1 cellular context compared by ENCODE assay signal in the genomic region with DNA sequence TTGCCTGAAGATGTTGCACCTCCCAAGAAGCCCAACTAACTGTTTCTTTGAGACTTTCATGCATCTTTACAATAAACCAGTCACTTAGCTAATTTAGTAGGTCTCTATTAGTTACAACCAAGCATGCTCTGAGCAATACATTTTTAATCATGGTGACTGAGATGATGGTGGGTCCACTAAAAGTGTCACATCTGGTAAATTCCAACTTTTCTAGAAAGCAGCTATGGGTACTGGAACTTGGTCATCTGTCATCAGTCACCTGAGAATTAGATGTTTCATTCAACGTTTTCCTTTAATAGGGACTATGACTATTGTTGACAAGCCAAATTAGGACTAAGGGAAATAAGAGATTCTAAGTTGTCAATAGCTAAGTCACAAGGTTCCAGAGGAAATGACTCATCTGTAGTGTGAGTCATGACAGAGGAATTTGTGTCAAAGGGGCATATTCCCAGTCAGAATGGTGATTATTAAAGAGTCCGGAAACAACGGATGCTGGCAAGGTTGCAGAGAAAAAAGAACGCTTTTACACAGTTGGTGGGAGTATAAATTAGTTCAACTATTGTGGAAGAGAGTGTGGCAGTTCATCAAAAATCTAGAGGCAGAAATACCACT.
A peak's percentile ranks its signal among the peaks of the same experiment; 100 is the strongest.
TF ChIP-seq lines count a peak whose summit lies in the region.

No MANE protein-coding gene starts in this region.

TF ChIP-seq in HepG2, 621 proteins besides CTCF, POLR2A, EP300 and RAD21 (continued from another document and continues in another):
- TF ChIP-seq, protein P1, sequence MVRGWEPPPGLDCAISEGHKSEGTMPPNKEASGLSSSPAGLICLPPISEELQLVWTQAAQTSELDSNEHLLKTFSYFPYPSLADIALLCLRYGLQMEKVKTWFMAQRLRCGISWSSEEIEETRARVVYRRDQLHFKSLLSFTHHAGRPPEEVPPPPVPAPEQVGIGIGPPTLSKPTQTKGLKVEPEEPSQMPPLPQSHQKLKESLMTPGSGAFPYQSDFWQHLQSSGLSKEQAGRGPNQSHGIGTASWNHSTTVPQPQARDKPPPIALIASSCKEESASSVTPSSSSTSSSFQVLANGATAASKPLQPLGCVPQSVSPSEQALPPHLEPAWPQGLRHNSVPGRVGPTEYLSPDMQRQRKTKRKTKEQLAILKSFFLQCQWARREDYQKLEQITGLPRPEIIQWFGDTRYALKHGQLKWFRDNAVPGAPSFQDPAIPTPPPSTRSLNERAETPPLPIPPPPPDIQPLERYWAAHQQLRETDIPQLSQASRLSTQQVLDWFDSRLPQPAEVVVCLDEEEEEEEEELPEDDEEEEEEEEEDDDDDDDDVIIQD (CRISPR knock-in tag; IDR thresholded peaks at IDR 0.05; ENCODE audit: low read depth), result peak; percentile 93; the same call in 1 of the 2 replicates
- TF ChIP-seq FOXA1 (IDR thresholded peaks at IDR 0.05) (no peak), FOXA1 (CRISPR knock-in tag; IDR thresholded peaks at IDR 0.05) (peak; percentile 53; the same call in 1 of the 2 replicates), RELA (CRISPR knock-in tag; IDR thresholded peaks at IDR 0.05) (no peak), GMEB2 (CRISPR knock-in tag; IDR thresholded peaks at IDR 0.05; ENCODE audit: low read depth) (no peak), ZBTB20 (CRISPR knock-in tag; IDR thresholded peaks at IDR 0.05; ENCODE audit: borderline replicate concordance, low read depth) (no peak), ZEB1 (IDR thresholded peaks at IDR 0.05; ENCODE audit: insufficient replicate concordance, low read depth) (no peak), SUZ12 (IDR thresholded peaks at IDR 0.05; ENCODE audit: low read depth, low read length) (no peak), ZNF883 (CRISPR knock-in tag; IDR thresholded peaks at IDR 0.05; ENCODE audit: not compliant biosample characterization) (no peak), ZNF331 (CRISPR knock-in tag; IDR thresholded peaks at IDR 0.05) (no peak), JUNB (CRISPR knock-in tag; IDR thresholded peaks at IDR 0.05; ENCODE audit: borderline replicate concordance) (peak; percentile 97), ZSCAN22 (CRISPR knock-in tag; IDR thresholded peaks at IDR 0.05) (no peak), ZNF431 (CRISPR knock-in tag; IDR thresholded peaks at IDR 0.05; ENCODE audit: borderline replicate concordance, low read depth) (no peak), IKZF5 (CRISPR knock-in tag; IDR thresholded peaks at IDR 0.05) (peak; percentile 34; the same call in 1 of the 2 replicates), FOXP1 (IDR thresholded peaks at IDR 0.05) (no peak), FOXP1 (CRISPR knock-in tag; IDR thresholded peaks at IDR 0.05) (peak; percentile 40), MAFK (conservative IDR thresholded peaks at IDR 0.05 in 1 of 2, IDR thresholded peaks at IDR 0.05 in 1 of 2; ENCODE audit: low read length in 2 of 2) (0 out of 4 replicates have a peak, but pooled peaks of 1 of the 2 experiments have one; percentile 22), WIZ (CRISPR knock-in tag; IDR thresholded peaks at IDR 0.05) (0 out of 2 replicates have a peak, but pooled peaks have one; percentile 39), RFXANK (CRISPR knock-in tag; IDR thresholded peaks at IDR 0.05) (no peak), ZFP36L1 (CRISPR knock-in tag; IDR thresholded peaks at IDR 0.05) (0 out of 2 replicates have a peak, but pooled peaks have one; percentile 79), CREB1 (IDR thresholded peaks at IDR 0.05) (peak; percentile 75), CREB1 (CRISPR knock-in tag; IDR thresholded peaks at IDR 0.05) (no peak), HIC2 (CRISPR knock-in tag; IDR thresholded peaks at IDR 0.05; ENCODE audit: low read depth) (no peak), MIER3 (CRISPR knock-in tag; IDR thresholded peaks at IDR 0.05; ENCODE audit: borderline replicate concordance) (0 out of 2 replicates have a peak, but pooled peaks have one; percentile 53), NCOA2 (CRISPR knock-in tag; IDR thresholded peaks at IDR 0.05) (0 out of 2 replicates have a peak, but pooled peaks have one; percentile 48), DR1 (CRISPR knock-in tag; IDR thresholded peaks at IDR 0.05) (no peak), ZNF17 (CRISPR knock-in tag; IDR thresholded peaks at IDR 0.05) (no peak), SOX5 (CRISPR knock-in tag; IDR thresholded peaks at IDR 0.05; ENCODE audit: borderline replicate concordance) (peak; percentile 74; the same call in 1 of the 2 replicates), DDIT3 (CRISPR knock-in tag; IDR thresholded peaks at IDR 0.05) (no peak), KAT7 (CRISPR knock-in tag; IDR thresholded peaks at IDR 0.05; ENCODE audit: borderline replicate concordance) (no peak), RXRB (CRISPR knock-in tag; IDR thresholded peaks at IDR 0.05; ENCODE audit: borderline replicate concordance) (peak; percentile 97), ZNF614 (CRISPR knock-in tag; IDR thresholded peaks at IDR 0.05; ENCODE audit: borderline replicate concordance) (peak; percentile 57; the same call in 1 of the 2 replicates), MLLT10 (CRISPR knock-in tag; IDR thresholded peaks at IDR 0.05) (no peak), ATM (IDR thresholded peaks at IDR 0.05; ENCODE audit: borderline replicate concordance) (no peak), ELF3 (CRISPR knock-in tag; IDR thresholded peaks at IDR 0.05) (peak; percentile 84), FOXO1 (CRISPR knock-in tag; IDR thresholded peaks at IDR 0.05) (no peak; the same call in 1 of the 2 replicates), ZNF253 (CRISPR knock-in tag; IDR thresholded peaks at IDR 0.05; ENCODE audit: borderline replicate concordance) (no peak), ZNF136 (CRISPR knock-in tag; IDR thresholded peaks at IDR 0.05; ENCODE audit: low read depth) (no peak), MXD4 (CRISPR knock-in tag; IDR thresholded peaks at IDR 0.05) (no peak), ZNF563 (CRISPR knock-in tag; IDR thresholded peaks at IDR 0.05) (no peak), SOX13 (IDR thresholded peaks at IDR 0.05) (no peak), SOX13 (CRISPR knock-in tag; conservative IDR thresholded peaks at IDR 0.05 in 1 of 2, IDR thresholded peaks at IDR 0.05 in 1 of 2) (peak in 1 of 2 experiments; percentile 33; a peak in 1 of 4 replicates), ETV5 (CRISPR knock-in tag; IDR thresholded peaks at IDR 0.05; ENCODE audit: borderline replicate concordance) (peak; percentile 96), ZNF280D (CRISPR knock-in tag; IDR thresholded peaks at IDR 0.05) (no peak), KAT2B (IDR thresholded peaks at IDR 0.05; ENCODE audit: borderline replicate concordance, low read depth, low read length) (no peak), PAWR (CRISPR knock-in tag; IDR thresholded peaks at IDR 0.05; ENCODE audit: borderline replicate concordance) (no peak), NR2F6 (IDR thresholded peaks at IDR 0.05) (no peak), NR2F6 (CRISPR knock-in tag; IDR thresholded peaks at IDR 0.05) (peak; percentile 38; the same call in 1 of the 2 replicates), HNF4G (IDR thresholded peaks at IDR 0.05; ENCODE audit: borderline replicate concordance, low read depth, low read length) (no peak), HNF4G (CRISPR knock-in tag; IDR thresholded peaks at IDR 0.05; ENCODE audit: borderline replicate concordance, low read depth) (no peak), SAP130 (CRISPR knock-in tag; IDR thresholded peaks at IDR 0.05; ENCODE audit: low read depth) (peak; percentile 52), ZSCAN31 (CRISPR knock-in tag; IDR thresholded peaks at IDR 0.05; ENCODE audit: low read depth) (no peak), GATAD2A (CRISPR knock-in tag; IDR thresholded peaks at IDR 0.05) (peak; percentile 73), TBL1XR1 (IDR thresholded peaks at IDR 0.05; ENCODE audit: borderline replicate concordance, low read length, partially characterized antibody) (peak; percentile 49), TOE1 (CRISPR knock-in tag; IDR thresholded peaks at IDR 0.05) (no peak), MIXL1 (CRISPR knock-in tag; IDR thresholded peaks at IDR 0.05) (peak; percentile 85), ZBTB3 (CRISPR knock-in tag; IDR thresholded peaks at IDR 0.05; ENCODE audit: borderline replicate concordance, low read depth) (no peak), FOSL2 (CRISPR knock-in tag; IDR thresholded peaks at IDR 0.05) (peak; percentile 98), ELF1 (CRISPR knock-in tag; IDR thresholded peaks at IDR 0.05) (peak; percentile 36), ZNF713 (CRISPR knock-in tag; IDR thresholded peaks at IDR 0.05) (no peak), HNRNPL (IDR thresholded peaks at IDR 0.05; ENCODE audit: low read depth, low read length) (no peak), ZNF317 (CRISPR knock-in tag; IDR thresholded peaks at IDR 0.05) (peak; percentile 46; the same call in 1 of the 2 replicates)
- TF ChIP-seq, protein P2, sequence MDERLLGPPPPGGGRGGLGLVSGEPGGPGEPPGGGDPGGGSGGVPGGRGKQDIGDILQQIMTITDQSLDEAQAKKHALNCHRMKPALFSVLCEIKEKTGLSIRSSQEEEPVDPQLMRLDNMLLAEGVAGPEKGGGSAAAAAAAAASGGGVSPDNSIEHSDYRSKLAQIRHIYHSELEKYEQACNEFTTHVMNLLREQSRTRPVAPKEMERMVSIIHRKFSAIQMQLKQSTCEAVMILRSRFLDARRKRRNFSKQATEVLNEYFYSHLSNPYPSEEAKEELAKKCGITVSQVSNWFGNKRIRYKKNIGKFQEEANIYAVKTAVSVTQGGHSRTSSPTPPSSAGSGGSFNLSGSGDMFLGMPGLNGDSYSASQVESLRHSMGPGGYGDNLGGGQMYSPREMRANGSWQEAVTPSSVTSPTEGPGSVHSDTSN (CRISPR knock-in tag; IDR thresholded peaks at IDR 0.05), result no peak
- TF ChIP-seq, protein P3, sequence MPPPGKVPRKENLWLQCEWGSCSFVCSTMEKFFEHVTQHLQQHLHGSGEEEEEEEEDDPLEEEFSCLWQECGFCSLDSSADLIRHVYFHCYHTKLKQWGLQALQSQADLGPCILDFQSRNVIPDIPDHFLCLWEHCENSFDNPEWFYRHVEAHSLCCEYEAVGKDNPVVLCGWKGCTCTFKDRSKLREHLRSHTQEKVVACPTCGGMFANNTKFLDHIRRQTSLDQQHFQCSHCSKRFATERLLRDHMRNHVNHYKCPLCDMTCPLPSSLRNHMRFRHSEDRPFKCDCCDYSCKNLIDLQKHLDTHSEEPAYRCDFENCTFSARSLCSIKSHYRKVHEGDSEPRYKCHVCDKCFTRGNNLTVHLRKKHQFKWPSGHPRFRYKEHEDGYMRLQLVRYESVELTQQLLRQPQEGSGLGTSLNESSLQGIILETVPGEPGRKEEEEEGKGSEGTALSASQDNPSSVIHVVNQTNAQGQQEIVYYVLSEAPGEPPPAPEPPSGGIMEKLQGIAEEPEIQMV (CRISPR knock-in tag; IDR thresholded peaks at IDR 0.05; ENCODE audit: low read depth), result no peak
